Comparison of ENCODE assay signal across 11 cellular contexts in the genomic region with DNA sequence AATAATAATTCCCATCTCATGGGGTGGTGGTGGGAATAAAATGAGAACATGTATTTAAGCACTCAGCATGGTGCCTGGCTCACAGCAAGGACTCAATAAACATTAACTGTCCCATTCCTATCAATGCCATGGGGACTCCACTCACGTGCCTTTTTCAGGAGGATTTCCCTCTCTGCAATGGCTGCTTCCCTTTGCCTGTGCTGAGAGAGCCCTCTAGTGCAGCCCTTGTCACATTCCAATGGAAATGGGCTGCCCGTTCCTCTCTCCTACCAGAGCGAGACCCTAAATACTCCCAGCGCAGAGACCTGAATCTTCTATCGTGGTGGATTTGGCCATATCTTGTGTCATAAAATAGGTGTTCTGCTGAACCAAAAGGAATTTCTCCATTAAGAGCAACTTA.
DNase-seq lines count a peak whose midpoint lies in the region; ATAC-seq and TF ChIP-seq lines count a peak whose summit lies in the region.
"Had no signal": no experiment of that assay in that cellular context is flagged by ENCODE, and none has a peak within 500 bp of the region (broad histone marks: within the 10 kb centered on the region; RNA-seq: fewer than 3 reads in every experiment).

No MANE protein-coding gene starts in this region.

- H3K27me3 ChIP-seq in NT2/D1 (ENCODE audit: insufficient read depth, insufficient read length) (no peaks in the 10 kb centered on the region), heart right ventricle (peaks cover 0 to 25% (median 8%) of the 10 kb centered on the region in 7 donors), suprapubic skin (peaks cover 11% of the 10 kb centered on the region)
- H3K27me3 ChIP-seq: tibial nerve had no signal

- H3K9me3 ChIP-seq in NT2/D1 (ENCODE audit: insufficient read depth, low read length) (no peaks in the 10 kb centered on the region), heart right ventricle (no peaks in the 10 kb centered on the region), suprapubic skin (no peaks in the 10 kb centered on the region)
- H3K9me3 ChIP-seq: tibial nerve had no signal

- peak; percentile 9; the same call in 1 of the 2 replicates for TF ChIP-seq RAD21 in Ishikawa (IDR thresholded peaks at IDR 0.05; ENCODE audit: low read depth)

- TF ChIP-seq POLR2A in suprapubic skin (IDR thresholded peaks at IDR 0.05) = no peak

- TF ChIP-seq CTCF in heart right ventricle (IDR thresholded peaks at IDR 0.05) (peak in 6 of 9 donors; percentile 27 to 52 (median 41)), suprapubic skin (IDR thresholded peaks at IDR 0.05) (peak in 1 of 2 donors; percentile 10)

- ATAC-seq in heart right ventricle (peak in 3 of 8 donors; percentile 34 to 65 (median 44)), HG02852 (IDR thresholded peaks at IDR 0.05; ENCODE audit: unreplicated experiment) (no peak), HG03196 (IDR thresholded peaks at IDR 0.05; ENCODE audit: unreplicated experiment) (no peak)

- H3K27ac ChIP-seq in heart right ventricle (no peak overlapping the region), suprapubic skin (no peak overlapping the region)
- H3K27ac ChIP-seq: skin epidermis, tibial nerve had no signal

- H3K9ac ChIP-seq in NT2/D1 (ENCODE audit: insufficient read length, low read depth) = no peak overlapping the region

- TF ChIP-seq EP300 in Ishikawa (IDR thresholded peaks at IDR 0.05; ENCODE audit: borderline replicate concordance) (no peak), suprapubic skin (IDR thresholded peaks at IDR 0.05) (no peak)

- H3K4me1 ChIP-seq in NT2/D1 (ENCODE audit: insufficient read depth, insufficient read length) (peaks cover 3% of the 10 kb centered on the region), heart right ventricle (no peaks in the 10 kb centered on the region), suprapubic skin (no peaks in the 10 kb centered on the region)
- H3K4me1 ChIP-seq: tibial nerve had no signal

- 12% methylated on average over 5 of the region's 5 CpGs for WGBS in heart right ventricle, 2 donors
- whole genome bisulfite sequencing in suprapubic skin = 12% methylated on average over 5 of the region's 5 CpGs

- DNase-seq in NT2/D1 (ENCODE audit: low read depth, low spot score) (peak; percentile 73), heart right ventricle (peak in 1 of 2 donors; percentile 10), putamen (ENCODE audit: low spot score) (peak; percentile 53), suprapubic skin (ENCODE audit: low spot score in 2 of 2) (no peak), occipital lobe (lab: John Stamatoyannopoulos, UW) (no peak)
- DNase-seq: KG1 had no signal

- intact Hi-C loops in heart right ventricle (cut with DNase I) = loop anchor here in 1 of 10 donors (1.0 kb wide), 1 partner anchor 165 kb away; no protein-coding TSS in a partner anchor

- H3K4me3 ChIP-seq in NT2/D1 (ENCODE audit: insufficient read length, low read depth) (no peak overlapping the region), heart right ventricle (no peak overlapping the region), suprapubic skin (no peak overlapping the region)
- H3K4me3 ChIP-seq: skin epidermis, tibial nerve had no signal

- H3K36me3 ChIP-seq in NT2/D1 (ENCODE audit: insufficient read depth, insufficient read length, low read length) (no peaks in the 10 kb centered on the region), heart right ventricle (no peaks in the 10 kb centered on the region), suprapubic skin (no peaks in the 10 kb centered on the region)
- H3K36me3 ChIP-seq: tibial nerve had no signal

TF ChIP-seq in Ishikawa, 13 proteins besides CTCF, POLR2A, EP300 and RAD21:
- TF ChIP-seq, protein P1, sequence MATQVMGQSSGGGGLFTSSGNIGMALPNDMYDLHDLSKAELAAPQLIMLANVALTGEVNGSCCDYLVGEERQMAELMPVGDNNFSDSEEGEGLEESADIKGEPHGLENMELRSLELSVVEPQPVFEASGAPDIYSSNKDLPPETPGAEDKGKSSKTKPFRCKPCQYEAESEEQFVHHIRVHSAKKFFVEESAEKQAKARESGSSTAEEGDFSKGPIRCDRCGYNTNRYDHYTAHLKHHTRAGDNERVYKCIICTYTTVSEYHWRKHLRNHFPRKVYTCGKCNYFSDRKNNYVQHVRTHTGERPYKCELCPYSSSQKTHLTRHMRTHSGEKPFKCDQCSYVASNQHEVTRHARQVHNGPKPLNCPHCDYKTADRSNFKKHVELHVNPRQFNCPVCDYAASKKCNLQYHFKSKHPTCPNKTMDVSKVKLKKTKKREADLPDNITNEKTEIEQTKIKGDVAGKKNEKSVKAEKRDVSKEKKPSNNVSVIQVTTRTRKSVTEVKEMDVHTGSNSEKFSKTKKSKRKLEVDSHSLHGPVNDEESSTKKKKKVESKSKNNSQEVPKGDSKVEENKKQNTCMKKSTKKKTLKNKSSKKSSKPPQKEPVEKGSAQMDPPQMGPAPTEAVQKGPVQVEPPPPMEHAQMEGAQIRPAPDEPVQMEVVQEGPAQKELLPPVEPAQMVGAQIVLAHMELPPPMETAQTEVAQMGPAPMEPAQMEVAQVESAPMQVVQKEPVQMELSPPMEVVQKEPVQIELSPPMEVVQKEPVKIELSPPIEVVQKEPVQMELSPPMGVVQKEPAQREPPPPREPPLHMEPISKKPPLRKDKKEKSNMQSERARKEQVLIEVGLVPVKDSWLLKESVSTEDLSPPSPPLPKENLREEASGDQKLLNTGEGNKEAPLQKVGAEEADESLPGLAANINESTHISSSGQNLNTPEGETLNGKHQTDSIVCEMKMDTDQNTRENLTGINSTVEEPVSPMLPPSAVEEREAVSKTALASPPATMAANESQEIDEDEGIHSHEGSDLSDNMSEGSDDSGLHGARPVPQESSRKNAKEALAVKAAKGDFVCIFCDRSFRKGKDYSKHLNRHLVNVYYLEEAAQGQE (IDR thresholded peaks at IDR 0.05; ENCODE audit: low read depth) = no peak
- no peak for TF ChIP-seq TAF1 (IDR thresholded peaks at IDR 0.05; ENCODE audit: low read depth)
- no peak for TF ChIP-seq EGR1 (IDR thresholded peaks at IDR 0.05)
- TF ChIP-seq, protein P2, sequence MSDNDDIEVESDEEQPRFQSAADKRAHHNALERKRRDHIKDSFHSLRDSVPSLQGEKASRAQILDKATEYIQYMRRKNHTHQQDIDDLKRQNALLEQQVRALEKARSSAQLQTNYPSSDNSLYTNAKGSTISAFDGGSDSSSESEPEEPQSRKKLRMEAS (IDR thresholded peaks at IDR 0.05) = no peak
- TF ChIP-seq FOXM1 (IDR thresholded peaks at IDR 0.05; ENCODE audit: borderline replicate concordance, low read depth) = no peak
- no peak for TF ChIP-seq USF1 (IDR thresholded peaks at IDR 0.05)
- TF ChIP-seq TEAD4 (IDR thresholded peaks at IDR 0.05) = no peak
- TF ChIP-seq ZBTB7A (IDR thresholded peaks at IDR 0.05; ENCODE audit: low read depth) = no peak
- no peak for TF ChIP-seq CEBPB (IDR thresholded peaks at IDR 0.05)
- no peak for TF ChIP-seq NFIC (IDR thresholded peaks at IDR 0.05)
- TF ChIP-seq YY1 (IDR thresholded peaks at IDR 0.05; ENCODE audit: low read depth) = no peak
- no peak for TF ChIP-seq TCF12 (IDR thresholded peaks at IDR 0.05; ENCODE audit: low read depth)
- no peak for TF ChIP-seq CREB1 (IDR thresholded peaks at IDR 0.05; ENCODE audit: low read depth)

Comparison
In these comparisons a context has a peak if more than half of its experiments do, and no peak if none do; other contexts are left out.
1. DNase-seq: peak in NT2/D1 (single experiment) and putamen (single experiment); none in suprapubic skin (0 of 2) and occipital lobe (single experiment).